Comparison of ENCODE assay signal across 8 cellular contexts in genomic region chr11:75582461-75582934, GRCh38. TPM values are rescaled to one million over a fixed set of nuclear protein-coding genes. Genes with fewer than 3 reads are reported as not detected.
A peak's percentile ranks its signal among the peaks of the same experiment; 100 is the strongest.
DNase-seq lines count a peak whose midpoint lies in the region; ATAC-seq, FAIRE-seq and TF ChIP-seq lines count a peak whose summit lies in the region.

No MANE protein-coding gene starts in this region.

- H3K27me3 ChIP-seq in Caco-2 (replicated peaks; ENCODE audit: control insufficient read depth, insufficient read depth, low read length): no peaks in the 10 kb centered on the region
- no peaks in the 10 kb centered on the region for H3K27me3 ChIP-seq in SJSA1 (replicated peaks)
- H3K27me3 ChIP-seq in fibroblast of lung (ENCODE audit: control insufficient read depth, insufficient read depth, low read length): no peaks in the 10 kb centered on the region
- H3K27me3 ChIP-seq in parathyroid adenoma (ENCODE audit: control insufficient read depth, insufficient read depth, low read length): no peaks in the 10 kb centered on the region

- H3K4me1 ChIP-seq in Caco-2 (peaks cover 11% of the 10 kb centered on the region), SJSA1 (replicated peaks) (peaks cover 8% of the 10 kb centered on the region), fibroblast of lung (ENCODE audit: control insufficient read depth, extremely low read depth, insufficient read depth, low read length) (peaks cover 9% of the 10 kb centered on the region), parathyroid adenoma (peaks cover 5% of the 10 kb centered on the region)

- no peaks in the 10 kb centered on the region for H3K9me3 Mint-ChIP-seq in Caco-2 (ENCODE audit: unreplicated experiment)

- TF ChIP-seq POLR2A in GM12892 (IDR thresholded peaks at IDR 0.05; ENCODE audit: low read depth, low read length): no peak

- H3K36me3 Mint-ChIP-seq in Caco-2 (ENCODE audit: insufficient read depth, unreplicated experiment): peaks cover 18% of the 10 kb centered on the region

- peak overlapping the region; percentile 77 for H3K9ac ChIP-seq in fibroblast of lung (ENCODE audit: insufficient read depth, low read length)
- no peak overlapping the region for H3K9ac ChIP-seq in parathyroid adenoma

- H3K4me1 Mint-ChIP-seq in Caco-2 (ENCODE audit: low read depth, unreplicated experiment): peaks cover 21% of the 10 kb centered on the region

- no peak for FAIRE-seq in GM12892 (lab: Jason Lieb, UNC)

- H3K4me3 ChIP-seq in Caco-2 (ENCODE audit: low read depth, low read length) (peak overlapping the region; percentile 75), SJSA1 (peak overlapping the region; percentile 67), fibroblast of lung (replicated peaks in 1 of 4; ENCODE audit: control extremely low read depth in 1 of 4, insufficient read depth in 1 of 4, low read depth in 3 of 4, low read length in 4 of 4) (peak overlapping the region; percentile 44 to 71 (median 52)), parathyroid adenoma (ENCODE audit: low read depth, low read length) (no peak overlapping the region)

- H3K79me2 ChIP-seq in fibroblast of lung (ENCODE audit: control insufficient read depth, insufficient read depth, low read length): no peaks in the 10 kb centered on the region
- no peaks in the 10 kb centered on the region for H3K79me2 ChIP-seq in parathyroid adenoma

- peak overlapping the region; percentile 79 for H3K4me3 Mint-ChIP-seq in Caco-2 (ENCODE audit: unreplicated experiment)

- ATAC-seq in HG03045 (IDR thresholded peaks at IDR 0.05; ENCODE audit: unreplicated experiment) (no peak), HG02642 (IDR thresholded peaks at IDR 0.05; ENCODE audit: poor library complexity, unreplicated experiment) (no peak)

- no peaks in the 10 kb centered on the region for H3K27me3 Mint-ChIP-seq in Caco-2 (ENCODE audit: insufficient read depth, unreplicated experiment)

- no peaks in the 10 kb centered on the region for H4K20me1 ChIP-seq in fibroblast of lung (ENCODE audit: control insufficient read depth, extremely low read depth, insufficient read depth, low read length)

- H3K27ac ChIP-seq in SJSA1: no peak overlapping the region; the same call in 1 of the 2 replicates
- H3K27ac ChIP-seq in fibroblast of lung (ENCODE audit: insufficient read depth, low read length): peak overlapping the region; percentile 62
- H3K27ac ChIP-seq in parathyroid adenoma: peak overlapping the region; percentile 97

- H3K36me3 ChIP-seq in Caco-2 (ENCODE audit: control insufficient read depth, insufficient read depth, low read length): no peaks in the 10 kb centered on the region
- H3K36me3 ChIP-seq in SJSA1: peaks cover 3% of the 10 kb centered on the region; the same call in 1 of the 2 replicates
- no peaks in the 10 kb centered on the region for H3K36me3 ChIP-seq in fibroblast of lung (ENCODE audit: control insufficient read depth, insufficient read depth, low read length)
- no peaks in the 10 kb centered on the region for H3K36me3 ChIP-seq in parathyroid adenoma (ENCODE audit: control insufficient read depth, insufficient read depth, low read length)

- no peak for DNase-seq in Caco-2
- no peak for DNase-seq in SJSA1 (ENCODE audit: low read depth in 1 of 2, low spot score in 2 of 2)
- DNase-seq in fibroblast of lung (ENCODE audit: low read depth in 2 of 2): no peak
- no peak for DNase-seq in RPMI8226
- DNase-seq in GM12892 (ENCODE audit: insufficient read length): no peak

- intact Hi-C loops in Caco-2 (cut with micrococcal nuclease; ENCODE audit: unreplicated experiment): loop anchor here (2.0 kb wide), 1 partner anchor 48 kb away; no protein-coding TSS in a partner anchor

- CTCF ChIA-PET in Caco-2 (lab: Charles Lee): interaction anchor here (1.1 kb wide), 1 partner anchor 15 kb away, joined by 3 read pairs; no protein-coding TSS in a partner anchor

- POLR2A ChIA-PET in Caco-2 (lab: Charles Lee): interaction anchor here (1.5 kb wide), 1 partner anchor 21 kb away, joined by 14 read pairs; the partner anchor contains the start of gene SERPINH1

- TF ChIP-seq CTCF in Caco-2 (IDR thresholded peaks at IDR 0.05; ENCODE audit: insufficient read depth in 1 of 2, low read depth in 1 of 2, low read length in 1 of 2, severe bottlenecking in 1 of 2, unreplicated experiment in 1 of 2) (no peak), fibroblast of lung (conservative IDR thresholded peaks at IDR 0.05 in 1 of 2, IDR thresholded peaks at IDR 0.05 in 1 of 2; ENCODE audit: low read depth in 1 of 2, low read length in 2 of 2) (no peak), parathyroid adenoma (IDR thresholded peaks at IDR 0.05) (no peak)

- BruUV-seq in Caco-2 (replicated peaks; lab: Mats Ljungman, UMichigan): no TSS peak

- peak overlapping the region; percentile 92 for H2AFZ ChIP-seq in fibroblast of lung (ENCODE audit: low read length)
- peak overlapping the region; percentile 84 for H2AFZ ChIP-seq in parathyroid adenoma

- H3K4me2 ChIP-seq in fibroblast of lung (ENCODE audit: extremely low read depth, insufficient read depth, low read length) (peak overlapping the region; percentile 74), parathyroid adenoma (ENCODE audit: low read length) (no peak overlapping the region)

- H3K9me3 ChIP-seq in Caco-2 (no peaks in the 10 kb centered on the region), SJSA1 (replicated peaks) (no peaks in the 10 kb centered on the region), fibroblast of lung (ENCODE audit: control insufficient read depth, insufficient read depth, low read depth, low read length) (no peaks in the 10 kb centered on the region), parathyroid adenoma (ENCODE audit: control insufficient read depth, low read length) (no peaks in the 10 kb centered on the region)

- peak overlapping the region; percentile 78 for H3K27ac Mint-ChIP-seq in Caco-2 (ENCODE audit: unreplicated experiment)

RNA-seq across cellular contexts. Expression of gene SERPINH1, which starts 20.4 kb away (rescaled TPM):
- total RNA-seq in Caco-2 (2022): 481 and 528 TPM in 2 replicates
- 638 and 816 TPM in 2 replicates for total RNA-seq in SJSA1 (2014; rRNA removed; shearing (Covaris generic))
- total RNA-seq in fibroblast of lung: 750 and 828 TPM in 2 replicates
- 373 and 491 TPM in 2 replicates for polyA plus RNA-seq in fibroblast of lung
- polyA plus RNA-seq in fibroblast of lung (2012): 777 and 1,001 TPM in 2 replicates
- 802 and 1,363 TPM in 2 replicates for polyA minus RNA-seq in fibroblast of lung (ENCODE audit: low replicate concordance)
- polyA plus RNA-seq in GM12892 (2012; ENCODE audit: missing spikeins): 10.9 TPM

RNA-seq across cellular contexts. Expression of gene GDPD5, which starts 56.8 kb away (rescaled TPM):
- total RNA-seq in Caco-2 (2022) (25.7 and 28.6 TPM in 2 replicates), fibroblast of lung (2.5 and 3.3 TPM in 2 replicates)
- total RNA-seq in SJSA1 (2014; rRNA removed; shearing (Covaris generic)): 2.5 and 4.9 TPM in 2 replicates
- 2.0 and 3.1 TPM in 2 replicates for polyA plus RNA-seq in fibroblast of lung
- polyA plus RNA-seq in fibroblast of lung (2012): 4.1 and 5.3 TPM in 2 replicates
- polyA minus RNA-seq in fibroblast of lung (ENCODE audit: low replicate concordance): 18.1 and 21.0 TPM in 2 replicates
- polyA plus RNA-seq in GM12892 (2012; ENCODE audit: missing spikeins): 11.5 TPM
